Comparison of ENCODE assay signal across 21 cellular contexts in the genomic region with DNA sequence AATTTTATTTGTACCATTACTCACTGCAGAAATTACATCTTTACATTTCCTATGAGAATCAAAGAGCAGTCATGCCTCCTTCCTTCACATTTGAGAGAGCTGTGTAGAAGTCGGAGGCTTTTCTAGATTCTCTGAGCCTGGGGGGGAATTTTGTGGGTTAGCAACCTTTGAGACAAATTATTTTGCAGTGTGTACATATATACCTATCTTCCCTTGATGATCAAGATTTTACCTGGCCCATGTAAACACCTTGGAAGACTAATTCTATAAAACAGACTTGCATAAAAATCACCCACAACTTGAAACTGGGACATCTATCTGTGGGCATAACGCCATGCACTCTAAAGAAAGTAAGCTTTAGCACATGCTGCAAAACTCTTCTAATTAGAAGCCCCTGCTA.
DNase-seq lines count a peak whose midpoint lies in the region; ATAC-seq, FAIRE-seq and TF ChIP-seq lines count a peak whose summit lies in the region.
"Had no signal": no experiment of that assay in that cellular context is flagged by ENCODE, and none has a peak within 500 bp of the region (broad histone marks: within the 10 kb centered on the region; RNA-seq: fewer than 3 reads in every experiment).

No MANE protein-coding gene starts in this region.

- POLR2A ChIA-PET in A549 (lab: Yijun Ruan, JAX), result no interaction called here

- H3K9me3 ChIP-seq in A549, result no peaks in the 10 kb centered on the region
- H3K9me3 ChIP-seq in astrocyte (ENCODE audit: insufficient read depth, low read depth, low read length), result peaks cover under 1% of the 10 kb centered on the region
- H3K9me3 ChIP-seq: BLaER1 had no signal

- no peak overlapping the region for H3K27ac ChIP-seq in A549
- H3K27ac ChIP-seq in astrocyte (ENCODE audit: low read depth, low read length), result no peak overlapping the region
- H3K27ac ChIP-seq: BLaER1 had no signal

- no peaks in the 10 kb centered on the region for H3K79me2 ChIP-seq in astrocyte (ENCODE audit: insufficient read depth, low read length)

- no peaks in the 10 kb centered on the region for H3K36me3 ChIP-seq in astrocyte (ENCODE audit: insufficient read depth, low read length)
- H3K36me3 ChIP-seq: BLaER1 had no signal

- TF ChIP-seq CTCF in A549 (IDR thresholded peaks at IDR 0.05) (no peak), LNCaP clone FGC (IDR thresholded peaks at IDR 0.05; ENCODE audit: control insufficient read depth, extremely low read depth, insufficient read depth) (no peak), astrocyte (IDR thresholded peaks at IDR 0.05; ENCODE audit: insufficient read depth, low read depth, low read length) (no peak), osteocyte (IDR thresholded peaks at IDR 0.05) (no peak)

- no peak overlapping the region for H3K9ac ChIP-seq in astrocyte (ENCODE audit: low read length)
- H3K9ac ChIP-seq: BLaER1 had no signal

- no peaks in the 10 kb centered on the region for H3K27me3 Mint-ChIP-seq in astrocyte (ENCODE audit: low read depth, unreplicated experiment)
- no peaks in the 10 kb centered on the region for H3K27me3 Mint-ChIP-seq in osteocyte (ENCODE audit: unreplicated experiment)

- H3K27ac Mint-ChIP-seq in astrocyte (ENCODE audit: unreplicated experiment), result no peak overlapping the region
- H3K27ac Mint-ChIP-seq in osteocyte (ENCODE audit: unreplicated experiment), result peak overlapping the region; percentile 24
- H3K27ac Mint-ChIP-seq: B cell; CD14-positive monocyte; CD4-positive, alpha-beta T cell; CD8-positive, alpha-beta memory T cell had no signal

- CTCF ChIA-PET in A549 (lab: Yijun Ruan, JAX), result no interaction called here

- DNase-seq in A549 (ENCODE audit: low read depth in 1 of 2, low spot score in 1 of 2) (no peak), LNCaP clone FGC (ENCODE audit: low read depth) (peak; percentile 81), astrocyte (ENCODE audit: low read depth) (no peak), osteocyte (ENCODE audit: extremely low spot score, unreplicated experiment) (no peak), iPS-NIHi7 (ENCODE audit: extremely low spot score) (no peak)
- DNase-seq in central memory CD4-positive, alpha-beta T cell, result no peak
- DNase-seq: CD4-positive, alpha-beta T cell; CD8-positive, alpha-beta memory T cell; DMS 273 treated with DMSO at 0.1 percent for 48 hours; DMS79; EL; GDM1; H7; HCEC 1CT had no signal

- H3K4me1 ChIP-seq in A549 (peaks cover 14% of the 10 kb centered on the region; the same call in 1 of the 3 replicates), astrocyte (ENCODE audit: insufficient read depth, low read length) (peaks cover 3% of the 10 kb centered on the region)
- H3K4me1 ChIP-seq: BLaER1 had no signal

- peak overlapping the region; percentile 17; the same call in 1 of the 3 replicates for H3K4me2 ChIP-seq in A549
- H3K4me2 ChIP-seq in astrocyte (ENCODE audit: low read length), result no peak overlapping the region
- H3K4me2 ChIP-seq: BLaER1 had no signal

- no peak for TF ChIP-seq EP300 in A549 (IDR thresholded peaks at IDR 0.05)

- H2AFZ ChIP-seq in astrocyte (ENCODE audit: low read depth, low read length), result no peak overlapping the region

- ATAC-seq in A549 (no peak), HG03039 (IDR thresholded peaks at IDR 0.05; ENCODE audit: unreplicated experiment) (no peak)
- ATAC-seq: GM12878 had no signal

- H3K4me1 Mint-ChIP-seq in astrocyte (ENCODE audit: low read depth, unreplicated experiment), result peaks cover 2% of the 10 kb centered on the region
- peaks cover 54% of the 10 kb centered on the region for H3K4me1 Mint-ChIP-seq in osteocyte (ENCODE audit: unreplicated experiment)
- H3K4me1 Mint-ChIP-seq: B cell; CD14-positive monocyte; CD8-positive, alpha-beta memory T cell had no signal

- TF ChIP-seq RAD21 in A549 (conservative IDR thresholded peaks at IDR 0.05 in 1 of 2, IDR thresholded peaks at IDR 0.05 in 1 of 2), result no peak

- TF ChIP-seq POLR2A in A549 (IDR thresholded peaks at IDR 0.05; ENCODE audit: low read length), result no peak

- WGBS in A549 (ENCODE audit: missing lambda C conversion rate), result 62% methylated on average over 2 of the region's 2 CpGs

- H3K4me3 Mint-ChIP-seq in astrocyte (ENCODE audit: unreplicated experiment) (no peak overlapping the region), osteocyte (ENCODE audit: unreplicated experiment) (no peak overlapping the region)
- H3K4me3 Mint-ChIP-seq: B cell; CD14-positive monocyte; CD4-positive, alpha-beta T cell; CD8-positive, alpha-beta memory T cell had no signal

- H3K36me3 Mint-ChIP-seq in astrocyte (ENCODE audit: low read depth, unreplicated experiment) (no peaks in the 10 kb centered on the region), osteocyte (ENCODE audit: unreplicated experiment) (peaks cover 3% of the 10 kb centered on the region)
- H3K36me3 Mint-ChIP-seq: CD14-positive monocyte; CD8-positive, alpha-beta memory T cell had no signal

- FAIRE-seq in A549 (lab: Jason Lieb, UNC) (no peak), astrocyte (lab: Jason Lieb, UNC) (peak; percentile 47)
- FAIRE-seq: D721Med, GM12878, H1 had no signal

- H3K27me3 ChIP-seq in astrocyte (ENCODE audit: insufficient read depth, low read length), result no peaks in the 10 kb centered on the region
- H3K27me3 ChIP-seq: BLaER1 had no signal

- H3K9me3 Mint-ChIP-seq in astrocyte (ENCODE audit: unreplicated experiment), result no peaks in the 10 kb centered on the region
- H3K9me3 Mint-ChIP-seq in osteocyte (ENCODE audit: unreplicated experiment), result peaks cover 11% of the 10 kb centered on the region
- H3K9me3 Mint-ChIP-seq: CD4-positive, alpha-beta T cell had no signal

- H4K20me1 ChIP-seq in astrocyte (ENCODE audit: insufficient read depth, low read length), result no peaks in the 10 kb centered on the region
- H4K20me1 ChIP-seq: BLaER1 had no signal

- no peak overlapping the region for H3K4me3 ChIP-seq in A549
- no peak overlapping the region for H3K4me3 ChIP-seq in LNCaP clone FGC (ENCODE audit: low read depth, low read length)
- H3K4me3 ChIP-seq in astrocyte (ENCODE audit: insufficient read depth, low read depth, low read length), result no peak overlapping the region
- H3K4me3 ChIP-seq: BLaER1, GM12878 had no signal

TF ChIP-seq in A549, 52 proteins besides CTCF, POLR2A, EP300 and RAD21:
- TF ChIP-seq FOSL2 (IDR thresholded peaks at IDR 0.05) (no peak), FOSL2 (CRISPR knock-in tag; IDR thresholded peaks at IDR 0.05) (no peak), SMC3 (IDR thresholded peaks at IDR 0.05) (no peak), RCOR1 (IDR thresholded peaks at IDR 0.05; ENCODE audit: low read depth, low read length) (no peak), HOXB5 (CRISPR knock-in tag; IDR thresholded peaks at IDR 0.05) (no peak)
TF ChIP-seq in A549: peak in this region for 0.
